19 cellular contexts compared by ENCODE assay signal in the genomic region with DNA sequence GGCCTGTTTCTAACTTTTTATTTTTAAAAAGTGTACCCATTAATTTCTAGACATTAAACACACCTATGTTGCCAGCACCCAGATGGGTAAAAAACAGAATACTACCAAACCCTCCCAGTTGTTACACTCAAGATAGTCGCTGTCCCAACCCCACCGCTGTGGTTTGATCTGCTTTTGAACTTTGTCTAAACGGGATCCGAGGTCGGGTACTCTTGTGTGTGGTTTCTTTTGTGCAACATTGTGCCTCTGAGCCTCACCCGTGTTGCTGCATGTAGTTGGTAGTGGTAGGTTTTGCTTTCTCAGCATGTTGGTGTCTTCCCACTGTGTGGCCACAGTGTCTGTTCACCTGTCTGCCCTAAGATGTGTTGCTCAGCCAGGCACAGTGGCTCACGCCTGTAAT. TPM values are rescaled to one million over a fixed set of nuclear protein-coding genes. Genes with fewer than 3 reads are reported as not detected.
DNase-seq lines count a peak whose midpoint lies in the region; TF ChIP-seq lines count a peak whose summit lies in the region.
"Had no signal": no experiment of that assay in that cellular context is flagged by ENCODE, and none has a peak within 500 bp of the region (broad histone marks: within the 10 kb centered on the region; RNA-seq: fewer than 3 reads in every experiment).

No MANE protein-coding gene starts in this region.

- no peak for TF ChIP-seq CTCF in testis (IDR thresholded peaks at IDR 0.05)

- peak; percentile 39 for DNase-seq in activated T-cell treated with anti-CD3 and anti-CD28 coated beads, Interleukin-2, amount 50 U/mL, for 1 hour
- DNase-seq in activated T-cell treated with anti-CD3 and anti-CD28 coated beads for 4 hours (no peak), T-helper 9 cell (peak; percentile 12), hepatic stellate cell (ENCODE audit: low spot score) (no peak), testis (no peak), iPS-NIHi7 (ENCODE audit: extremely low spot score) (no peak)
- DNase-seq in CD8-positive, alpha-beta memory T cell = peak in 3 of 5 donors; percentile 50 to 76 (median 55)
- peak; percentile 9 for DNase-seq in effector CD8-positive, alpha-beta T cell (lab: John Stamatoyannopoulos, UW)
- DNase-seq: activated CD4-positive, CD25-positive, alpha-beta regulatory T cell; body of pancreas; DMS79; glutamatergic neuron; left ventricle myocardium superior; NCI-H1436 treated with DMSO at 0.1 percent for 48 hours; NCI-H748 treated with DMSO at 0.1 percent for 48 hours; SHP77 treated with DMSO at 0.1 percent for 48 hours; thyroid gland had no signal

- H3K4me1 ChIP-seq in CD8-positive, alpha-beta memory T cell (ENCODE audit: insufficient read depth, low read length) = peaks cover 69% of the 10 kb centered on the region
- peaks cover 18% of the 10 kb centered on the region for H3K4me1 ChIP-seq in testis

- whole genome bisulfite sequencing in testis, 2 donors = 88 to 95% methylated on average over 7 of the region's 7 CpGs

- peaks cover 22% of the 10 kb centered on the region for H3K36me3 ChIP-seq in CD8-positive, alpha-beta memory T cell (ENCODE audit: insufficient read depth, low read length)
- H3K36me3 ChIP-seq in testis (ENCODE audit: low read depth, missing control alignments) = no peaks in the 10 kb centered on the region

- H3K27ac Mint-ChIP-seq in CD8-positive, alpha-beta memory T cell = peak overlapping the region in 6 of 8 donors; percentile 58 to 83 (median 72)

- H3K27me3 ChIP-seq in CD8-positive, alpha-beta memory T cell (ENCODE audit: insufficient read depth, low read length, poor library complexity, severe bottlenecking) = no peaks in the 10 kb centered on the region
- no peaks in the 10 kb centered on the region for H3K27me3 ChIP-seq in testis
- H3K27me3 ChIP-seq: body of pancreas, neutrophil, thyroid gland had no signal

- H3K27ac ChIP-seq in CD8-positive, alpha-beta memory T cell (ENCODE audit: low read depth, low read length) = no peak overlapping the region
- H3K27ac ChIP-seq in testis = no peak overlapping the region
- H3K27ac ChIP-seq: body of pancreas, neutrophil, skin epidermis, thyroid gland had no signal

- TF ChIP-seq POLR2A in testis (IDR thresholded peaks at IDR 0.05) = no peak

- POLR2A ChIA-PET in CD8-positive, alpha-beta memory T cell (lab: Charles Lee) = interaction anchor here (0.7 to 1.1 kb wide), 2 partner anchors 83 to 104 kb away, joined by 3 to 4 read pairs; no protein-coding TSS in a partner anchor

- H3K27me3 Mint-ChIP-seq in CD8-positive, alpha-beta memory T cell = no peaks in the 10 kb centered on the region

- H3K9me3 ChIP-seq in CD8-positive, alpha-beta memory T cell (ENCODE audit: low read length) = no peaks in the 10 kb centered on the region
- no peaks in the 10 kb centered on the region for H3K9me3 ChIP-seq in testis
- H3K9me3 ChIP-seq: body of pancreas, neutrophil, thyroid gland had no signal

- no peak overlapping the region for H3K4me3 ChIP-seq in CD8-positive, alpha-beta memory T cell (ENCODE audit: low read length)
- no peak overlapping the region for H3K4me3 ChIP-seq in testis
- H3K4me3 ChIP-seq: body of pancreas, skin epidermis, thyroid gland had no signal

- no peaks in the 10 kb centered on the region for H3K9me3 Mint-ChIP-seq in CD8-positive, alpha-beta memory T cell

- peak overlapping the region in 5 of 7 donors; percentile 24 to 83 (median 54) for H3K4me3 Mint-ChIP-seq in CD8-positive, alpha-beta memory T cell

- CTCF ChIA-PET in CD8-positive, alpha-beta memory T cell (lab: Charles Lee) = interaction anchor here (1.2 kb wide), 1 partner anchor 20 kb away, joined by 3 read pairs; no protein-coding TSS in a partner anchor

- intact Hi-C loops in testis (cut with DNase I; ENCODE audit: low total_unique reads) = no loop called here

- H3K4me1 Mint-ChIP-seq in CD8-positive, alpha-beta memory T cell = peaks cover 51 to 82% (median 64%) of the 10 kb centered on the region in 3 donors

- H3K36me3 Mint-ChIP-seq in CD8-positive, alpha-beta memory T cell = peaks cover 0 to 70% (median 9%) of the 10 kb centered on the region in 3 donors

RNA-seq across cellular contexts. Expression of a gene that starts 4.3 kb away (rescaled TPM):
- 10 to 100 TPM; 39.7 to 41.2 TPM for total RNA-seq in CD8-positive, alpha-beta memory T cell
- polyA plus RNA-seq in CD8-positive, alpha-beta memory T cell = 34.0 TPM
- total RNA-seq in testis = 100 to 1,000 TPM; 113 to 129 TPM
- 75.1 TPM for polyA plus RNA-seq in testis (ENCODE audit: insufficient read depth, low read depth, low replicate concordance)

RNA-seq across cellular contexts. Expression of a gene that starts 34.7 kb away (rescaled TPM):
- total RNA-seq in CD8-positive, alpha-beta memory T cell = 100 to 1,000 TPM; 373 to 388 TPM
- 653 TPM for polyA plus RNA-seq in CD8-positive, alpha-beta memory T cell
- total RNA-seq in testis = 100 to 1,000 TPM in 1 of 2 donors, 10 to 100 TPM in 1; 61.9 to 124 TPM
- 56.9 TPM for polyA plus RNA-seq in testis (ENCODE audit: insufficient read depth, low read depth, low replicate concordance)

RNA-seq across cellular contexts. Expression of a gene that starts 47.2 kb away (rescaled TPM):
- 100 to 1,000 TPM; 143 to 146 TPM for total RNA-seq in CD8-positive, alpha-beta memory T cell
- 86.1 TPM for polyA plus RNA-seq in CD8-positive, alpha-beta memory T cell
- 100 to 1,000 TPM; 101 to 108 TPM for total RNA-seq in testis
- 53.6 TPM for polyA plus RNA-seq in testis (ENCODE audit: insufficient read depth, low read depth, low replicate concordance)

Comparison
In these comparisons a context has a peak if more than half of its experiments do, and no peak if none do; other contexts are left out.
1. DNase-seq: peak in activated T-cell treated with anti-CD3 and anti-CD28 coated beads, Interleukin-2, amount 50 U/mL, for 1 hour (single experiment), CD8-positive, alpha-beta memory T cell (3 of 5), T-helper 9 cell (single experiment) and effector CD8-positive, alpha-beta T cell (single experiment); none in activated T-cell treated with anti-CD3 and anti-CD28 coated beads for 4 hours (single experiment), hepatic stellate cell (single experiment), testis (single experiment) and iPS-NIHi7 (single experiment).